Comparison of ENCODE assay signal across 8 cellular contexts in the genomic region with DNA sequence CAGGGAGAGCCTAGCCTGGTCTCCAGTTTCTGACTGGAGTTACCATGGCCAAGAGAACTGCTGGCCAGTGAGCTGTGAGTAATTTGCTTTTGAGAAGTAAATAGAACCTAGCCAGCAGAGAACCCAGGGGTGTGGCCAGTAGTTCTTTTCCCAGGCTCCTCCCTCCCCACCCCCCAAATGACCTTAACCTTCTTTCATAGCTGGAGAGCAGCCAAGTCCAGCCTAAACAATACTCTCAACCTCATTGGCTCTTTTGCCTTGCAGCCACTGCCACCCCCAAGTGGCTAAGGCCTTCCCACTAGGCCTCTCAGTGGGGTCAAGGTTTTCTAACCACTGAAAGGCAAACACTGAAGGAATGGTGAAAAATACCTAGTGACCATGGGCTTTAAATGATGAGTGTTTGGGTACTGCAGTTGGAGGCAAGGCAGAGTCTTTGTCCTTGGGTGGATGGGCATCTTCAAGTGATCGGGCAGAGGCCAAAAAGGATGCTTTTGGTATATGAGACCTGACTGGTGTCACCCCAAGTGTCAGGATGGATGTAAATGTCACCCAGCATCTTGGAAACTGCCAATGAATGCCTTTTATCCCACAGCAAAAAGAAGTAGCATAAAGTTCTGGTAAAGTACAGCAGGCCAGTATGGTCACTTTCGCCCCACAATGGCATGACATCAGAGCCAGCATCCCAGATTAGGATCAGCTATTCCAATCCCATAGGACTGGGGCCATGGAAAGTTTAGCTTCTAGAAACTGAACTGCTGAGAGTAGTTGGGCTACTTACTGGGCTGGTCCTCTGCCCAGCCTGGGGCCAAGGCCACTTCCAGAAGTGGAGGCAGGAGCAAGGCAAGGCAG. TPM values are rescaled to one million over a fixed set of nuclear protein-coding genes. Genes with fewer than 3 reads are reported as not detected.
DNase-seq lines count a peak whose midpoint lies in the region; ATAC-seq and TF ChIP-seq lines count a peak whose summit lies in the region.

No MANE protein-coding gene starts in this region.

- no peak for TF ChIP-seq EP300 in stomach (IDR thresholded peaks at IDR 0.05)

- WGBS in adipose tissue, 3 donors: 76 to 81% (median 81%) methylated on average over 2 of the region's 2 CpGs
- 83 to 98% (median 90%) methylated on average over 2 of the region's 2 CpGs for WGBS in stomach, 5 donors

- no peak overlapping the region for H3K9ac ChIP-seq in MM.1S (ENCODE audit: low read length)

- CTCF ChIA-PET in CD4-positive, alpha-beta memory T cell (lab: Charles Lee; ENCODE audit: partially characterized antibody): interaction anchor here (0.7 to 2.2 kb wide), 5 partner anchors 92 to 186 kb away, joined by 3 to 14 read pairs (median 6); no protein-coding TSS in a partner anchor

- TF ChIP-seq CTCF in MM.1S (IDR thresholded peaks at IDR 0.05; ENCODE audit: low read length): no peak
- no peak for TF ChIP-seq CTCF in stomach (IDR thresholded peaks at IDR 0.05)

- no peak overlapping the region for H3K4me3 ChIP-seq in CD4-positive, alpha-beta memory T cell (ENCODE audit: low read length in 2 of 2)
- H3K4me3 ChIP-seq in MM.1S (ENCODE audit: low read length) (no peak overlapping the region), stomach (no peak overlapping the region)

- H3K4me1 ChIP-seq in CD4-positive, alpha-beta memory T cell (ENCODE audit: insufficient read depth, low read length): peaks cover 54% of the 10 kb centered on the region
- peaks cover 75% of the 10 kb centered on the region for H3K4me1 ChIP-seq in MM.1S (ENCODE audit: low read length)
- H3K4me1 ChIP-seq in stomach: peaks cover 63 to 87% (median 70%) of the 10 kb centered on the region in 4 donors

- peaks cover 68% of the 10 kb centered on the region for H3F3A ChIP-seq in MM.1S (ENCODE audit: insufficient read depth, low read length)

- H4K20me1 ChIP-seq in MM.1S (ENCODE audit: insufficient read depth, low read length): 0 out of 2 replicates have a peak, but pooled peaks cover 4% of the 10 kb centered on the region

- intact Hi-C loops in CD4-positive, alpha-beta memory T cell (cut with micrococcal nuclease): no loop called here
- intact Hi-C loops in stomach (cut with DNase I; ENCODE audit: low total_unique reads): loop anchor here (10.0 kb wide), 1 partner anchor 99 kb away; no protein-coding TSS in a partner anchor

- peaks cover 16% of the 10 kb centered on the region for H3K36me3 ChIP-seq in CD4-positive, alpha-beta memory T cell (ENCODE audit: insufficient read depth, low read length)
- H3K36me3 ChIP-seq in MM.1S (replicated peaks; ENCODE audit: insufficient read depth, low read length): peaks cover 16% of the 10 kb centered on the region; the same call in 1 of the 2 replicates
- peaks cover 16 to 32% (median 24%) of the 10 kb centered on the region in 4 donors for H3K36me3 ChIP-seq in stomach

- H3K27ac Mint-ChIP-seq in CD4-positive, alpha-beta memory T cell: peak overlapping the region in 6 of 7 donors; percentile 56 to 100 (median 95)
- H3K27ac Mint-ChIP-seq in immature natural killer cell: peak overlapping the region in 4 of 6 donors; percentile 52 to 100 (median 98)

- H2AFZ ChIP-seq in MM.1S (ENCODE audit: low read length): no peak overlapping the region

- H3K9me2 ChIP-seq in MM.1S (replicated peaks; ENCODE audit: insufficient read depth, low read length): no peaks in the 10 kb centered on the region

- H3K36me3 Mint-ChIP-seq in CD4-positive, alpha-beta memory T cell: peaks cover 20 to 54% of the 10 kb centered on the region in 2 donors
- H3K36me3 Mint-ChIP-seq in immature natural killer cell: peaks cover 4 to 24% (median 18%) of the 10 kb centered on the region in 3 donors

- no peak overlapping the region for H3K4me3 Mint-ChIP-seq in CD4-positive, alpha-beta memory T cell
- H3K4me3 Mint-ChIP-seq in immature natural killer cell: peak overlapping the region in 1 of 5 donors; percentile 37

- no peaks in the 10 kb centered on the region for H3K27me3 ChIP-seq in CD4-positive, alpha-beta memory T cell (ENCODE audit: insufficient read depth, low read length)
- H3K27me3 ChIP-seq in MM.1S (replicated peaks; ENCODE audit: insufficient read depth, low read length): no peaks in the 10 kb centered on the region
- H3K27me3 ChIP-seq in stomach: no peaks in the 10 kb centered on the region

- H3K79me2 ChIP-seq in MM.1S (ENCODE audit: low read length): peaks cover 34% of the 10 kb centered on the region

- ATAC-seq in HG02884 (IDR thresholded peaks at IDR 0.05; ENCODE audit: unreplicated experiment): no peak
- ATAC-seq in GM18870 (IDR thresholded peaks at IDR 0.05; ENCODE audit: unreplicated experiment): no peak

- no peaks in the 10 kb centered on the region for H3K27me3 Mint-ChIP-seq in CD4-positive, alpha-beta memory T cell
- H3K27me3 Mint-ChIP-seq in immature natural killer cell (ENCODE audit: low read depth in 3 of 3): peaks cover 10 to 33% (median 21%) of the 10 kb centered on the region in 3 donors

- peaks cover 0 to 3% (median 0%) of the 10 kb centered on the region in 8 donors for H3K9me3 Mint-ChIP-seq in CD4-positive, alpha-beta memory T cell
- H3K9me3 Mint-ChIP-seq in immature natural killer cell: no peaks in the 10 kb centered on the region

- POLR2A ChIA-PET in CD4-positive, alpha-beta memory T cell (lab: Charles Lee; ENCODE audit: partially characterized antibody): interaction anchor here (0.9 to 13.8 kb wide), 4 partner anchors 37 to 107 kb away, joined by 3 to 595 read pairs (median 12); a partner anchor contains a TSS

- no peaks in the 10 kb centered on the region for H3K9me3 ChIP-seq in CD4-positive, alpha-beta memory T cell (ENCODE audit: control insufficient read depth in 1 of 2, low read length in 2 of 2)
- no peaks in the 10 kb centered on the region for H3K9me3 ChIP-seq in MM.1S (replicated peaks; ENCODE audit: insufficient read depth, low read length)
- H3K9me3 ChIP-seq in stomach: no peaks in the 10 kb centered on the region

- no peak overlapping the region for H3K4me2 ChIP-seq in MM.1S (ENCODE audit: low read depth, low read length)

- no peak for DNase-seq in CD4-positive, alpha-beta memory T cell
- DNase-seq in MM.1S (peak; percentile 49), immature natural killer cell (no peak), stomach (peak; percentile 84)
- DNase-seq in NK-92 treated with Interleukin-12 subunit alpha and Interleukin-12 subunit beta, amount 100 ng/mL, for 24 hours (lab: John Stamatoyannopoulos, UW): no peak

- H3K4me1 Mint-ChIP-seq in CD4-positive, alpha-beta memory T cell: peaks cover 48 to 78% (median 59%) of the 10 kb centered on the region in 4 donors
- peaks cover 81 to 88% of the 10 kb centered on the region in 2 donors for H3K4me1 Mint-ChIP-seq in immature natural killer cell

- TF ChIP-seq POLR2A in stomach (IDR thresholded peaks at IDR 0.05): no peak

- peak overlapping the region; percentile 33 for H3K27ac ChIP-seq in CD4-positive, alpha-beta memory T cell (ENCODE audit: low read depth, low read length)
- no peak overlapping the region for H3K27ac ChIP-seq in MM.1S (ENCODE audit: low read length)
- peak overlapping the region; percentile 74 for H3K27ac ChIP-seq in adipose tissue (ENCODE audit: low read depth, low read length)
- H3K27ac ChIP-seq in stomach: peak overlapping the region; percentile 77 to 100 (median 98)

RNA-seq across cellular contexts. Expression of a gene that starts 3.5 kb away (rescaled TPM):
- 10 to 100 TPM; 17.7 to 18.2 TPM for total RNA-seq in CD4-positive, alpha-beta memory T cell
- polyA plus RNA-seq in CD4-positive, alpha-beta memory T cell: 10 to 100 TPM in 1 of 2 donors, 1 to 10 TPM in 1; 7.9 to 13.2 TPM
- polyA plus RNA-seq in adipose tissue (1 to 10 TPM; 6.7 to 9.5 (median 8.4) TPM), immature natural killer cell (10 to 100 TPM in 2 of 3 donors, 1 to 10 TPM in 1; 9.8 to 20.0 (median 13.7) TPM), stomach (1 to 10 TPM; 3.4 to 7.5 (median 6.4) TPM)
- 10 to 100 TPM in 2 of 5 donors, 1 to 10 TPM in 1, under 1 TPM in 1, not detected in 1; 0.87 to 30.8 (median 8.7) TPM for total RNA-seq in stomach

RNA-seq across cellular contexts. Expression of a gene that starts 42.2 kb away (rescaled TPM):
- 10 to 100 TPM; 54.9 to 56.4 TPM for total RNA-seq in CD4-positive, alpha-beta memory T cell
- 10 to 100 TPM in 1 of 2 donors, 1 to 10 TPM in 1; 6.2 to 18.1 TPM for polyA plus RNA-seq in CD4-positive, alpha-beta memory T cell
- 10 to 100 TPM in 2 of 3 donors, 1 to 10 TPM in 1; 6.1 to 28.4 (median 17.1) TPM for polyA plus RNA-seq in adipose tissue
- 1 to 10 TPM; 7.3 to 8.8 (median 7.8) TPM for polyA plus RNA-seq in immature natural killer cell
- 10 to 100 TPM in 3 of 5 donors, 1 to 10 TPM in 2; 5.2 to 81.7 (median 13.3) TPM for total RNA-seq in stomach
- polyA plus RNA-seq in stomach: 1 to 10 TPM; 6.3 to 9.0 (median 6.7) TPM

Comparison
In these comparisons a context has a peak if more than half of its experiments do, and no peak if none do; other contexts are left out.
1. DNase-seq: peak in MM.1S (single experiment) and stomach (single experiment); none in CD4-positive, alpha-beta memory T cell (0 of 5), immature natural killer cell (0 of 3) and NK-92 treated with Interleukin-12 subunit alpha and Interleukin-12 subunit beta, amount 100 ng/mL, for 24 hours (single experiment).